1 cellular context compared by ENCODE assay signal in genomic region chr19:35714601-35715354, GRCh38.
TF ChIP-seq lines count a peak whose summit lies in the region.

No MANE protein-coding gene starts in this region.

TF ChIP-seq in GM12878, 131 proteins besides CTCF, POLR2A, EP300 and RAD21 (continued from another document and continues in another):
- TF ChIP-seq, protein P1, sequence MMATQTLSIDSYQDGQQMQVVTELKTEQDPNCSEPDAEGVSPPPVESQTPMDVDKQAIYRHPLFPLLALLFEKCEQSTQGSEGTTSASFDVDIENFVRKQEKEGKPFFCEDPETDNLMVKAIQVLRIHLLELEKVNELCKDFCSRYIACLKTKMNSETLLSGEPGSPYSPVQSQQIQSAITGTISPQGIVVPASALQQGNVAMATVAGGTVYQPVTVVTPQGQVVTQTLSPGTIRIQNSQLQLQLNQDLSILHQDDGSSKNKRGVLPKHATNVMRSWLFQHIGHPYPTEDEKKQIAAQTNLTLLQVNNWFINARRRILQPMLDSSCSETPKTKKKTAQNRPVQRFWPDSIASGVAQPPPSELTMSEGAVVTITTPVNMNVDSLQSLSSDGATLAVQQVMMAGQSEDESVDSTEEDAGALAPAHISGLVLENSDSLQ (IDR thresholded peaks at IDR 0.05) = no peak
- TF ChIP-seq MXI1 (IDR thresholded peaks at IDR 0.05; ENCODE audit: low read depth, low read length) (no peak), ATF2 (IDR thresholded peaks at IDR 0.05; ENCODE audit: low read length) (no peak), NKRF (conservative IDR thresholded peaks at IDR 0.05) (peak; percentile 51; the same call in 1 of the 2 replicates), SUZ12 (IDR thresholded peaks at IDR 0.05; ENCODE audit: unreplicated experiment) (no peak), EED (IDR thresholded peaks at IDR 0.05; ENCODE audit: low read depth) (no peak; the same call in 1 of the 2 replicates), CREB1 (IDR thresholded peaks at IDR 0.05; ENCODE audit: low read depth) (no peak), ZNF217 (IDR thresholded peaks at IDR 0.05) (no peak), ATF3 (IDR thresholded peaks at IDR 0.05; ENCODE audit: borderline replicate concordance, extremely low read depth, low read depth, low read length) (no peak), ZBTB40 (IDR thresholded peaks at IDR 0.05; ENCODE audit: borderline replicate concordance) (no peak), TCF7 (IDR thresholded peaks at IDR 0.05; ENCODE audit: borderline replicate concordance) (no peak), RUNX3 (IDR thresholded peaks at IDR 0.05; ENCODE audit: low read length) (no peak), IKZF1 (conservative IDR thresholded peaks at IDR 0.05) (peak; percentile 27; the same call in 1 of the 2 replicates), TCF3 (IDR thresholded peaks at IDR 0.05; ENCODE audit: borderline replicate concordance, insufficient read depth, low read depth, low read length) (0 out of 2 replicates have a peak, but pooled peaks have one; percentile 22), TAF1 (IDR thresholded peaks at IDR 0.05; ENCODE audit: borderline replicate concordance, low read depth, low read length) (no peak), BHLHE40 (IDR thresholded peaks at IDR 0.05; ENCODE audit: borderline replicate concordance in 1 of 2, low read depth in 2 of 2, low read length in 1 of 2) (no peak), ASH2L (IDR thresholded peaks at IDR 0.05; ENCODE audit: borderline replicate concordance, low read depth) (no peak), YY1 (IDR thresholded peaks at IDR 0.05; ENCODE audit: low read depth, low read length) (peak; percentile 50; the same call in 1 of the 2 replicates), IKZF2 (IDR thresholded peaks at IDR 0.05) (peak in 1 of 2 experiments; percentile 21; a peak in 1 of 4 replicates), STAT3 (IDR thresholded peaks at IDR 0.05; ENCODE audit: low read depth, low read length) (no peak), TCF12 (IDR thresholded peaks at IDR 0.05; ENCODE audit: low read depth, low read length) (peak; percentile 73), CBFB (IDR thresholded peaks at IDR 0.05; ENCODE audit: low read depth) (0 out of 2 replicates have a peak, but pooled peaks have one; percentile 38), HDGF (IDR thresholded peaks at IDR 0.05) (no peak), DPF2 (IDR thresholded peaks at IDR 0.05) (peak; percentile 41; the same call in 1 of the 2 replicates), NFXL1 (IDR thresholded peaks at IDR 0.05; ENCODE audit: borderline replicate concordance) (no peak), MYB (IDR thresholded peaks at IDR 0.05; ENCODE audit: borderline replicate concordance, low read depth, low read length) (no peak), RFX5 (IDR thresholded peaks at IDR 0.05; ENCODE audit: low read depth, low read length) (no peak), SMAD1 (IDR thresholded peaks at IDR 0.05; ENCODE audit: low read depth, partially characterized antibody) (no peak), SIX5 (IDR thresholded peaks at IDR 0.05; ENCODE audit: low read depth, low read length, severe bottlenecking) (no peak), BMI1 (IDR thresholded peaks at IDR 0.05; ENCODE audit: borderline replicate concordance) (no peak), ZNF592 (IDR thresholded peaks at IDR 0.05) (no peak), SMC3 (IDR thresholded peaks at IDR 0.05; ENCODE audit: borderline replicate concordance, low read length) (peak; percentile 25; the same call in 1 of the 2 replicates), RCOR1 (conservative IDR thresholded peaks at IDR 0.05; ENCODE audit: low read depth, low read length) (no peak), POU2F2 (IDR thresholded peaks at IDR 0.05; ENCODE audit: borderline replicate concordance, low read depth, low read length) (no peak), NFIC (IDR thresholded peaks at IDR 0.05; ENCODE audit: low read depth, low read length) (no peak)
- TF ChIP-seq, protein P2, sequence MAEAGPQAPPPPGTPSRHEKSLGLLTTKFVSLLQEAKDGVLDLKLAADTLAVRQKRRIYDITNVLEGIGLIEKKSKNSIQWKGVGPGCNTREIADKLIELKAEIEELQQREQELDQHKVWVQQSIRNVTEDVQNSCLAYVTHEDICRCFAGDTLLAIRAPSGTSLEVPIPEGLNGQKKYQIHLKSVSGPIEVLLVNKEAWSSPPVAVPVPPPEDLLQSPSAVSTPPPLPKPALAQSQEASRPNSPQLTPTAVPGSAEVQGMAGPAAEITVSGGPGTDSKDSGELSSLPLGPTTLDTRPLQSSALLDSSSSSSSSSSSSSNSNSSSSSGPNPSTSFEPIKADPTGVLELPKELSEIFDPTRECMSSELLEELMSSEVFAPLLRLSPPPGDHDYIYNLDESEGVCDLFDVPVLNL (IDR thresholded peaks at IDR 0.05; ENCODE audit: low read depth, low read length) = no peak
- TF ChIP-seq, protein P3, sequence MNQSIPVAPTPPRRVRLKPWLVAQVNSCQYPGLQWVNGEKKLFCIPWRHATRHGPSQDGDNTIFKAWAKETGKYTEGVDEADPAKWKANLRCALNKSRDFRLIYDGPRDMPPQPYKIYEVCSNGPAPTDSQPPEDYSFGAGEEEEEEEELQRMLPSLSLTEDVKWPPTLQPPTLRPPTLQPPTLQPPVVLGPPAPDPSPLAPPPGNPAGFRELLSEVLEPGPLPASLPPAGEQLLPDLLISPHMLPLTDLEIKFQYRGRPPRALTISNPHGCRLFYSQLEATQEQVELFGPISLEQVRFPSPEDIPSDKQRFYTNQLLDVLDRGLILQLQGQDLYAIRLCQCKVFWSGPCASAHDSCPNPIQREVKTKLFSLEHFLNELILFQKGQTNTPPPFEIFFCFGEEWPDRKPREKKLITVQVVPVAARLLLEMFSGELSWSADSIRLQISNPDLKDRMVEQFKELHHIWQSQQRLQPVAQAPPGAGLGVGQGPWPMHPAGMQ (IDR thresholded peaks at IDR 0.05; ENCODE audit: borderline replicate concordance) = no peak
- TF ChIP-seq, protein P4, sequence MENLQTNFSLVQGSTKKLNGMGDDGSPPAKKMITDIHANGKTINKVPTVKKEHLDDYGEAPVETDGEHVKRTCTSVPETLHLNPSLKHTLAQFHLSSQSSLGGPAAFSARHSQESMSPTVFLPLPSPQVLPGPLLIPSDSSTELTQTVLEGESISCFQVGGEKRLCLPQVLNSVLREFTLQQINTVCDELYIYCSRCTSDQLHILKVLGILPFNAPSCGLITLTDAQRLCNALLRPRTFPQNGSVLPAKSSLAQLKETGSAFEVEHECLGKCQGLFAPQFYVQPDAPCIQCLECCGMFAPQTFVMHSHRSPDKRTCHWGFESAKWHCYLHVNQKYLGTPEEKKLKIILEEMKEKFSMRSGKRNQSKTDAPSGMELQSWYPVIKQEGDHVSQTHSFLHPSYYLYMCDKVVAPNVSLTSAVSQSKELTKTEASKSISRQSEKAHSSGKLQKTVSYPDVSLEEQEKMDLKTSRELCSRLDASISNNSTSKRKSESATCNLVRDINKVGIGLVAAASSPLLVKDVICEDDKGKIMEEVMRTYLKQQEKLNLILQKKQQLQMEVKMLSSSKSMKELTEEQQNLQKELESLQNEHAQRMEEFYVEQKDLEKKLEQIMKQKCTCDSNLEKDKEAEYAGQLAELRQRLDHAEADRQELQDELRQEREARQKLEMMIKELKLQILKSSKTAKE (IDR thresholded peaks at IDR 0.05; ENCODE audit: low read depth, poor library complexity, severe bottlenecking) = no peak
- TF ChIP-seq, protein P5, sequence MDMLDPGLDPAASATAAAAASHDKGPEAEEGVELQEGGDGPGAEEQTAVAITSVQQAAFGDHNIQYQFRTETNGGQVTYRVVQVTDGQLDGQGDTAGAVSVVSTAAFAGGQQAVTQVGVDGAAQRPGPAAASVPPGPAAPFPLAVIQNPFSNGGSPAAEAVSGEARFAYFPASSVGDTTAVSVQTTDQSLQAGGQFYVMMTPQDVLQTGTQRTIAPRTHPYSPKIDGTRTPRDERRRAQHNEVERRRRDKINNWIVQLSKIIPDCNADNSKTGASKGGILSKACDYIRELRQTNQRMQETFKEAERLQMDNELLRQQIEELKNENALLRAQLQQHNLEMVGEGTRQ (IDR thresholded peaks at IDR 0.05; ENCODE audit: borderline replicate concordance, low read depth, low read length) = no peak
- TF ChIP-seq, protein P6, sequence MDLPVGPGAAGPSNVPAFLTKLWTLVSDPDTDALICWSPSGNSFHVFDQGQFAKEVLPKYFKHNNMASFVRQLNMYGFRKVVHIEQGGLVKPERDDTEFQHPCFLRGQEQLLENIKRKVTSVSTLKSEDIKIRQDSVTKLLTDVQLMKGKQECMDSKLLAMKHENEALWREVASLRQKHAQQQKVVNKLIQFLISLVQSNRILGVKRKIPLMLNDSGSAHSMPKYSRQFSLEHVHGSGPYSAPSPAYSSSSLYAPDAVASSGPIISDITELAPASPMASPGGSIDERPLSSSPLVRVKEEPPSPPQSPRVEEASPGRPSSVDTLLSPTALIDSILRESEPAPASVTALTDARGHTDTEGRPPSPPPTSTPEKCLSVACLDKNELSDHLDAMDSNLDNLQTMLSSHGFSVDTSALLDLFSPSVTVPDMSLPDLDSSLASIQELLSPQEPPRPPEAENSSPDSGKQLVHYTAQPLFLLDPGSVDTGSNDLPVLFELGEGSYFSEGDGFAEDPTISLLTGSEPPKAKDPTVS (IDR thresholded peaks at IDR 0.05; ENCODE audit: low read depth, low read length) = no peak
